9 cellular contexts compared by ENCODE assay signal in genomic region chr17:82470065-82470464, GRCh38.
"Had no signal": no experiment of that assay in that cellular context is flagged by ENCODE, and none has a peak within 500 bp of the region (broad histone marks: within the 10 kb centered on the region; RNA-seq: fewer than 3 reads in every experiment).

No MANE protein-coding gene starts in this region.

- H3K27ac Mint-ChIP-seq: IgD-negative memory B cell had no signal

- H3K9me3 Mint-ChIP-seq: IgD-negative memory B cell had no signal

- H3K4me1 ChIP-seq: HAP-1 had no signal

- H2AFZ ChIP-seq: GM23248 had no signal

- H3K9ac ChIP-seq: GM23248 had no signal

- H3K27me3 Mint-ChIP-seq: IgD-negative memory B cell had no signal

- H3K9me3 ChIP-seq: HAP-1 had no signal

- ATAC-seq: HCT116, HepG2 had no signal

- H3K27ac ChIP-seq: GM23248, HL-60 had no signal

- H3K4me3 ChIP-seq: GM23248, HAP-1 had no signal

- DNase-seq: GM23248, GOT3, H7, KBM-7 had no signal

- H3K4me3 Mint-ChIP-seq: IgD-negative memory B cell had no signal
